ENCODE assay signal across 15 cellular contexts in genomic region chr13:22428188-22428828, GRCh38.
DNase-seq lines count a peak whose midpoint lies in the region; ATAC-seq, FAIRE-seq and TF ChIP-seq lines count a peak whose summit lies in the region.
"Had no signal": no experiment of that assay in that cellular context is flagged by ENCODE, and none has a peak within 500 bp of the region (broad histone marks: within the 10 kb centered on the region; RNA-seq: fewer than 3 reads in every experiment).

No MANE protein-coding gene starts in this region.

- H4K20me1 ChIP-seq in HepG2 (ENCODE audit: insufficient read depth, low read length) (no peaks in the 10 kb centered on the region), smooth muscle cell (ENCODE audit: low read depth) (no peaks in the 10 kb centered on the region)

- CTCF ChIA-PET in HepG2 (lab: Yijun Ruan, JAX; ENCODE audit: low intra/inter-chr PET ratio, low total read pairs): no interaction called here

- H3K4me3 ChIP-seq in body of pancreas: no peak overlapping the region
- H3K4me3 ChIP-seq in HepG2 (replicated peaks in 1 of 3; ENCODE audit: insufficient read depth in 1 of 3, low read depth in 2 of 3, low read length in 3 of 3): no peak overlapping the region
- H3K4me3 ChIP-seq in smooth muscle cell: no peak overlapping the region

- TF ChIP-seq CTCF in body of pancreas (IDR thresholded peaks at IDR 0.05): no peak
- no peak for TF ChIP-seq CTCF in HepG2 (CRISPR knock-in tag; IDR thresholded peaks at IDR 0.05)
- no peak for TF ChIP-seq CTCF in smooth muscle cell (IDR thresholded peaks at IDR 0.05; ENCODE audit: borderline replicate concordance, insufficient read depth, poor library complexity, severe bottlenecking)

- H3K4me2 ChIP-seq in HepG2 (ENCODE audit: low read depth, low read length) (no peak overlapping the region), smooth muscle cell (peak overlapping the region; percentile 72)

- H3K27me3 ChIP-seq in body of pancreas (no peaks in the 10 kb centered on the region), HepG2 (ENCODE audit: control insufficient read depth in 1 of 2, insufficient read depth in 2 of 2, low read length in 2 of 2) (no peaks in the 10 kb centered on the region), smooth muscle cell (ENCODE audit: low read depth) (no peaks in the 10 kb centered on the region)

- ATAC-seq in body of pancreas (peak; percentile 60), HepG2 (no peak), HG03196 (IDR thresholded peaks at IDR 0.05; ENCODE audit: unreplicated experiment) (no peak)
- ATAC-seq: activated CD8-positive, alpha-beta T cell treated with anti-CD3 and anti-CD28 coated beads for 36 hours had no signal

- H3K9ac ChIP-seq in HepG2 (ENCODE audit: insufficient read depth, low read depth, low read length) (no peak overlapping the region), smooth muscle cell (ENCODE audit: low read depth) (peak overlapping the region; percentile 7)

- H3K27ac ChIP-seq in body of pancreas: no peak overlapping the region
- H3K27ac ChIP-seq in HepG2 (ENCODE audit: extremely low read length, insufficient read depth, low read length): no peak overlapping the region
- H3K27ac ChIP-seq in smooth muscle cell (ENCODE audit: low read depth): peak overlapping the region; percentile 84

- peak; percentile 3 for DNase-seq in KBM-7
- peak in 1 of 4 donors; percentile 2 for DNase-seq in body of pancreas
- no peak for DNase-seq in HepG2 (ENCODE audit: low spot score)
- no peak for DNase-seq in smooth muscle cell (lab: John Stamatoyannopoulos, UW; ENCODE audit: unreplicated experiment)
- DNase-seq in NCI-H2081 (lab: John Stamatoyannopoulos, UW): no peak
- no peak for DNase-seq in SIG-M5 (lab: John Stamatoyannopoulos, UW)
- DNase-seq in head of caudate nucleus: no peak
- DNase-seq: activated CD8-positive, alpha-beta T cell treated with anti-CD3 and anti-CD28 coated beads for 36 hours; NCI-H1694; NCI-H510A treated with DMSO at 0.1 percent for 48 hours; posterior cingulate gyrus had no signal

- TF ChIP-seq EP300 in HepG2 (IDR thresholded peaks at IDR 0.05; ENCODE audit: low read depth in 2 of 2, low read length in 2 of 2) (no peak), HepG2 (CRISPR knock-in tag; IDR thresholded peaks at IDR 0.05; ENCODE audit: borderline replicate concordance) (no peak)

- TF ChIP-seq POLR2A in body of pancreas (IDR thresholded peaks at IDR 0.05) (no peak), HepG2 (IDR thresholded peaks at IDR 0.05; ENCODE audit: insufficient read depth in 1 of 2, low read depth in 2 of 2, low read length in 2 of 2) (no peak)

- H3K4me1 ChIP-seq in body of pancreas (peaks cover 11% of the 10 kb centered on the region), HepG2 (ENCODE audit: insufficient read depth, low read length) (no peaks in the 10 kb centered on the region), smooth muscle cell (ENCODE audit: low read depth) (peaks cover 9% of the 10 kb centered on the region)

- H2AFZ ChIP-seq in HepG2 (ENCODE audit: low read length): no peak overlapping the region
- H2AFZ ChIP-seq in smooth muscle cell (ENCODE audit: low read depth): no peak overlapping the region

- H3K9me3 ChIP-seq in body of pancreas: no peaks in the 10 kb centered on the region
- H3K9me3 ChIP-seq in HepG2 (ENCODE audit: low read length): peaks cover 17% of the 10 kb centered on the region
- H3K9me3 ChIP-seq in smooth muscle cell (replicated peaks; ENCODE audit: low read depth): no peaks in the 10 kb centered on the region

- in situ Hi-C loops in KBM-7 (cut with MboI; ENCODE audit: low pct_unique_long_range_greater_than_20kb, low sequenced_read_pairs): no loop called here
- in situ Hi-C loops in HepG2 (cut with HindIII; ENCODE audit: extremely low pct_ligation_motif_present, low pct_unique_long_range_greater_than_20kb): no loop called here

- peaks cover 22% of the 10 kb centered on the region for H3F3A ChIP-seq in smooth muscle cell (ENCODE audit: low read depth)

- POLR2A ChIA-PET in HepG2 (lab: Yijun Ruan, JAX): no interaction called here

- no TSS peak for BruUV-seq in HepG2 (replicated peaks; lab: Mats Ljungman, UMichigan)

- intact Hi-C loops in body of pancreas (cut with DNase I) (no loop called here), HepG2 (cut with micrococcal nuclease; ENCODE audit: unreplicated experiment) (no loop called here), head of caudate nucleus (cut with DNase I) (no loop called here)

- FAIRE-seq in HepG2 (lab: Jason Lieb, UNC): no peak
- FAIRE-seq: endothelial cell of umbilical vein, GM18507, GM19239 had no signal

- no peaks in the 10 kb centered on the region for H3K79me2 ChIP-seq in HepG2 (ENCODE audit: insufficient read depth, low read length)
- no peaks in the 10 kb centered on the region for H3K79me2 ChIP-seq in smooth muscle cell (ENCODE audit: low read depth)

- no peak for TF ChIP-seq RAD21 in HepG2 (CRISPR knock-in tag; IDR thresholded peaks at IDR 0.05)

- WGBS in body of pancreas, 2 donors: 31 to 42% methylated on average over 10 of the region's 10 CpGs
- 4% methylated on average over 10 of the region's 10 CpGs for WGBS in HepG2 (ENCODE audit: low lambda C conversion rate)
- 8% methylated on average over 10 of the region's 10 CpGs for WGBS in smooth muscle cell (ENCODE audit: low lambda C conversion rate)

- H3K36me3 ChIP-seq in body of pancreas (replicated peaks in 1 of 2; ENCODE audit: insufficient read depth in 1 of 2, low read depth in 2 of 2) (no peaks in the 10 kb centered on the region), HepG2 (replicated peaks in 1 of 2; ENCODE audit: control insufficient read depth in 1 of 2, insufficient read depth in 2 of 2, low read length in 2 of 2) (no peaks in the 10 kb centered on the region), smooth muscle cell (ENCODE audit: low read depth) (no peaks in the 10 kb centered on the region)

TF ChIP-seq in HepG2, 621 proteins besides CTCF, POLR2A, EP300 and RAD21:
- TF ChIP-seq NCOA2 (CRISPR knock-in tag; IDR thresholded peaks at IDR 0.05) (no peak), BCL3 (CRISPR knock-in tag; IDR thresholded peaks at IDR 0.05) (no peak), BRCA1 (CRISPR knock-in tag; IDR thresholded peaks at IDR 0.05) (no peak), CEBPB (IDR thresholded peaks at IDR 0.05; ENCODE audit: borderline replicate concordance, low read depth, low read length) (0 out of 2 replicates have a peak, but pooled peaks have one; percentile 3), ZNF337 (CRISPR knock-in tag; IDR thresholded peaks at IDR 0.05; ENCODE audit: borderline replicate concordance, low read depth) (no peak), ZNF629 (CRISPR knock-in tag; conservative IDR thresholded peaks at IDR 0.05) (no peak), CSRNP1 (CRISPR knock-in tag; IDR thresholded peaks at IDR 0.05) (no peak), ZSCAN25 (CRISPR knock-in tag; IDR thresholded peaks at IDR 0.05) (no peak)
